ENCODE assay signal across 14 cellular contexts in genomic region chr2:211364911-211365310, GRCh38.
DNase-seq lines count a peak whose midpoint lies in the region; ATAC-seq, FAIRE-seq and TF ChIP-seq lines count a peak whose summit lies in the region.
"Had no signal": no experiment of that assay in that cellular context is flagged by ENCODE, and none has a peak within 500 bp of the region (broad histone marks: within the 10 kb centered on the region; RNA-seq: fewer than 3 reads in every experiment).

No MANE protein-coding gene starts in this region.

- no peaks in the 10 kb centered on the region for H3K27me3 Mint-ChIP-seq in activated T-helper 17 cell treated with anti-CD3 and anti-CD28 coated beads, Interleukin-2, amount 50 U/mL, for 72 hours
- H3K27me3 Mint-ChIP-seq: CD4-positive, CD25-positive, alpha-beta regulatory T cell had no signal

- H3K4me3 ChIP-seq in Loucy (ENCODE audit: low read length, poor library complexity, severe bottlenecking) (peak overlapping the region; percentile 49), OCI-LY7 (ENCODE audit: low read depth, low read length, poor library complexity, severe bottlenecking) (peak overlapping the region; percentile 41)
- H3K4me3 ChIP-seq: GM12878 had no signal

- H3K9me2 ChIP-seq in Loucy (replicated peaks; ENCODE audit: low read depth, low read length), result no peaks in the 10 kb centered on the region
- no peaks in the 10 kb centered on the region for H3K9me2 ChIP-seq in OCI-LY7 (ENCODE audit: insufficient read depth, low read length)

- H3K79me2 ChIP-seq in Loucy (ENCODE audit: insufficient read depth, low read length), result no peaks in the 10 kb centered on the region
- no peaks in the 10 kb centered on the region for H3K79me2 ChIP-seq in OCI-LY7 (ENCODE audit: insufficient read depth, low read depth, low read length)

- H3K9me3 Mint-ChIP-seq in activated T-helper 17 cell treated with anti-CD3 and anti-CD28 coated beads, Interleukin-2, amount 50 U/mL, for 72 hours, result peaks cover 11% of the 10 kb centered on the region

- no peaks in the 10 kb centered on the region for H3K36me3 Mint-ChIP-seq in activated T-helper 17 cell treated with anti-CD3 and anti-CD28 coated beads, Interleukin-2, amount 50 U/mL, for 72 hours (ENCODE audit: low read depth)
- H3K36me3 Mint-ChIP-seq: CD4-positive, CD25-positive, alpha-beta regulatory T cell had no signal

- H3K9me3 ChIP-seq in Loucy (ENCODE audit: insufficient read depth, low read depth, low read length) (no peaks in the 10 kb centered on the region), OCI-LY7 (ENCODE audit: low read length) (peaks cover 9% of the 10 kb centered on the region; the same call in 1 of the 2 replicates)

- H3K4me2 ChIP-seq in Loucy (ENCODE audit: low read depth, low read length, poor library complexity, severe bottlenecking) (peak overlapping the region; percentile 50), OCI-LY7 (ENCODE audit: low read length) (peak overlapping the region; percentile 58)

- TF ChIP-seq POLR2A in GM12892 (IDR thresholded peaks at IDR 0.05; ENCODE audit: low read depth, low read length), result no peak

- H3K27ac ChIP-seq in OCI-LY7 (ENCODE audit: low read depth, low read length, poor library complexity, severe bottlenecking), result peak overlapping the region; percentile 81

- H3K27me3 ChIP-seq in Loucy (ENCODE audit: insufficient read depth, low read length, poor library complexity, severe bottlenecking), result no peaks in the 10 kb centered on the region

- no peak for ATAC-seq in activated T-helper 17 cell treated with anti-CD3 and anti-CD28 coated beads, Interleukin-2, amount 50 U/mL, for 72 hours (replicated peaks)
- ATAC-seq in GM19467 (IDR thresholded peaks at IDR 0.05; ENCODE audit: unreplicated experiment) (no peak), HG02588 (IDR thresholded peaks at IDR 0.05; ENCODE audit: unreplicated experiment) (no peak), GM21786 (IDR thresholded peaks at IDR 0.05; ENCODE audit: unreplicated experiment) (no peak)
- ATAC-seq: GM12878 had no signal

- CTCF ChIA-PET in OCI-LY7 (lab: Charles Lee; ENCODE audit: unreplicated experiment), result interaction anchor here (0.8 kb wide), 1 partner anchor 17 kb away, joined by 3 read pairs; no protein-coding TSS in a partner anchor

- H3K36me3 ChIP-seq in Loucy (ENCODE audit: insufficient read depth, low read length) (no peaks in the 10 kb centered on the region), OCI-LY7 (ENCODE audit: insufficient read depth, low read length) (no peaks in the 10 kb centered on the region)

- DNase-seq in GM12892 (ENCODE audit: insufficient read length) (no peak), OCI-LY7 (ENCODE audit: low spot score) (peak; percentile 49)
- DNase-seq: CD4-positive, CD25-positive, alpha-beta regulatory T cell; DMS 273 treated with DMSO at 0.1 percent for 48 hours; IMR-90; KBM-7 had no signal

- BruUV-seq in OCI-LY7 (replicated peaks; lab: Mats Ljungman, UMichigan), result no TSS peak

- H3K4me1 ChIP-seq in Loucy (ENCODE audit: insufficient read depth, low read length, poor library complexity, severe bottlenecking) (peaks cover 14% of the 10 kb centered on the region), OCI-LY7 (ENCODE audit: insufficient read depth, low read length, poor library complexity, severe bottlenecking) (peaks cover 52% of the 10 kb centered on the region)

- no peaks in the 10 kb centered on the region for H3K4me1 Mint-ChIP-seq in activated T-helper 17 cell treated with anti-CD3 and anti-CD28 coated beads, Interleukin-2, amount 50 U/mL, for 72 hours
- H3K4me1 Mint-ChIP-seq: CD4-positive, CD25-positive, alpha-beta regulatory T cell had no signal

- no peak overlapping the region for H3K27ac Mint-ChIP-seq in activated T-helper 17 cell treated with anti-CD3 and anti-CD28 coated beads, Interleukin-2, amount 50 U/mL, for 72 hours
- H3K27ac Mint-ChIP-seq: CD4-positive, CD25-positive, alpha-beta regulatory T cell had no signal

- H4K20me1 ChIP-seq in Loucy (ENCODE audit: insufficient read depth, low read length, poor library complexity, severe bottlenecking) (no peaks in the 10 kb centered on the region), OCI-LY7 (ENCODE audit: insufficient read depth, low read length) (no peaks in the 10 kb centered on the region)

- no peaks in the 10 kb centered on the region for H3F3A ChIP-seq in Loucy (ENCODE audit: low read depth)

- H2AFZ ChIP-seq in Loucy (ENCODE audit: low read length), result peak overlapping the region; percentile 44
- H2AFZ ChIP-seq in OCI-LY7 (ENCODE audit: low read length), result peak overlapping the region; percentile 86

- peak; percentile 54 for FAIRE-seq in GM12892 (lab: Jason Lieb, UNC)
- FAIRE-seq: A204.1, GM12878, H54 had no signal

- POLR2A ChIA-PET in OCI-LY7 (lab: Charles Lee), result interaction anchor here (0.5 to 1.0 kb wide), 4 partner anchors 58 to 396 kb away, joined by 3 to 5 read pairs (median 3); no protein-coding TSS in a partner anchor

- TF ChIP-seq CTCF in Loucy (conservative IDR thresholded peaks at IDR 0.05; ENCODE audit: low read length) (no peak), OCI-LY7 (conservative IDR thresholded peaks at IDR 0.05; ENCODE audit: low read length) (no peak)

- H3K9ac ChIP-seq in Loucy (ENCODE audit: low read depth, low read length, poor library complexity, severe bottlenecking), result no peak overlapping the region

- no peak overlapping the region for H3K4me3 Mint-ChIP-seq in activated T-helper 17 cell treated with anti-CD3 and anti-CD28 coated beads, Interleukin-2, amount 50 U/mL, for 72 hours
- H3K4me3 Mint-ChIP-seq: CD4-positive, CD25-positive, alpha-beta regulatory T cell had no signal

- intact Hi-C loops in OCI-LY7 (cut with micrococcal nuclease; ENCODE audit: unreplicated experiment), result no loop called here
